ENCODE assay signal across 8 cellular contexts in genomic region chr11:76209956-76210885, GRCh38. TPM values are rescaled to one million over a fixed set of nuclear protein-coding genes. Genes with fewer than 3 reads are reported as not detected.
A peak's percentile ranks its signal among the peaks of the same experiment; 100 is the strongest.
DNase-seq lines count a peak whose midpoint lies in the region; ATAC-seq and TF ChIP-seq lines count a peak whose summit lies in the region.

No MANE protein-coding gene starts in this region.

- POLR2A ChIA-PET in A673 (lab: Charles Lee; ENCODE audit: low non-redundant PET), result interaction anchor here (0.5 to 0.6 kb wide), 2 partner anchors 35 to 238 kb away, joined by 3 to 5 read pairs; no protein-coding TSS in a partner anchor

- DNase-seq in A673 (ENCODE audit: low spot score), result peak; percentile 56
- DNase-seq in GM03348 (ENCODE audit: low spot score), result peak; percentile 78
- peak; percentile 26 for DNase-seq in brain microvascular endothelial cell
- DNase-seq in islet precursor cell, result peak; percentile 76
- DNase-seq in stimulated activated CD8-positive, alpha-beta memory T cell treated with anti-CD3 and anti-CD28 coated beads, Interleukin-4, amount 100 ng/mL, for 48 hours, result peak; percentile 37

- no peaks in the 10 kb centered on the region for H3K79me2 ChIP-seq in OCI-LY1 (ENCODE audit: insufficient read depth, low read length)

- H3K27ac ChIP-seq in A673 (ENCODE audit: low read depth, low read length, poor library complexity, severe bottlenecking) (no peak overlapping the region), OCI-LY1 (ENCODE audit: low read depth, low read length, poor library complexity, severe bottlenecking) (no peak overlapping the region), brain microvascular endothelial cell (no peak overlapping the region)

- H3K9me3 ChIP-seq in A673 (ENCODE audit: low read depth, low read length, poor library complexity, severe bottlenecking) (no peaks in the 10 kb centered on the region), OCI-LY1 (ENCODE audit: low read length) (no peaks in the 10 kb centered on the region)

- no peaks in the 10 kb centered on the region for H3K36me3 ChIP-seq in A673 (ENCODE audit: insufficient read depth, low read length, poor library complexity, severe bottlenecking)
- no peaks in the 10 kb centered on the region for H3K36me3 ChIP-seq in OCI-LY1 (ENCODE audit: insufficient read depth, low read length)
- H3K36me3 ChIP-seq in brain microvascular endothelial cell (replicated peaks), result no peaks in the 10 kb centered on the region

- no peaks in the 10 kb centered on the region for H3F3A ChIP-seq in OCI-LY1 (ENCODE audit: insufficient read depth, low read length)

- no peak for ATAC-seq in GM19328 (IDR thresholded peaks at IDR 0.05; ENCODE audit: unreplicated experiment)
- no peak for ATAC-seq in HG02938 (IDR thresholded peaks at IDR 0.05; ENCODE audit: unreplicated experiment)

- H4K20me1 ChIP-seq in OCI-LY1 (ENCODE audit: insufficient read depth, low read length), result no peaks in the 10 kb centered on the region

- H3K27me3 ChIP-seq in A673 (replicated peaks; ENCODE audit: insufficient read depth, low read depth, low read length, poor library complexity) (peaks cover 69% of the 10 kb centered on the region), OCI-LY1 (ENCODE audit: insufficient read depth, low read length) (peaks cover 19% of the 10 kb centered on the region; the same call in 1 of the 2 replicates), brain microvascular endothelial cell (replicated peaks) (peaks cover 60% of the 10 kb centered on the region)

- no peaks in the 10 kb centered on the region for H3K9me2 ChIP-seq in OCI-LY1 (ENCODE audit: low read depth, low read length)

- peak overlapping the region; percentile 56 for H3K4me3 ChIP-seq in A673 (ENCODE audit: low read depth, low read length, poor library complexity, severe bottlenecking)
- peak overlapping the region; percentile 63 for H3K4me3 ChIP-seq in OCI-LY1 (ENCODE audit: low read depth, low read length, poor library complexity, severe bottlenecking)
- peak overlapping the region; percentile 39 for H3K4me3 ChIP-seq in brain microvascular endothelial cell (ENCODE audit: low read depth, low read length)

- TF ChIP-seq CTCF in A673 (conservative IDR thresholded peaks at IDR 0.05; ENCODE audit: low read depth, low read length), result no peak
- TF ChIP-seq CTCF in OCI-LY1 (IDR thresholded peaks at IDR 0.05; ENCODE audit: low read length), result no peak
- no peak for TF ChIP-seq CTCF in brain microvascular endothelial cell (IDR thresholded peaks at IDR 0.05; ENCODE audit: low read depth, low read length, missing control alignments)

- CTCF ChIA-PET in A673 (lab: Charles Lee), result interaction anchor here (0.6 to 3.4 kb wide), 5 partner anchors 108 to 1344 kb away, joined by 3 to 40 read pairs (median 5); no protein-coding TSS in a partner anchor

- peak overlapping the region; percentile 60; the same call in 1 of the 2 replicates for H3K4me2 ChIP-seq in OCI-LY1 (ENCODE audit: low read length)

- H3K4me1 ChIP-seq in A673 (ENCODE audit: insufficient read depth, low read length, poor library complexity, severe bottlenecking) (peaks cover 33% of the 10 kb centered on the region), OCI-LY1 (ENCODE audit: insufficient read depth, low read length, severe bottlenecking) (peaks cover 35% of the 10 kb centered on the region)

- no peak overlapping the region for H3K9ac ChIP-seq in OCI-LY1 (ENCODE audit: low read length)

- H2AFZ ChIP-seq in OCI-LY1 (ENCODE audit: low read length), result no peak overlapping the region

- BruUV-seq in A673 (replicated peaks; lab: Mats Ljungman, UMichigan), result no TSS peak

- in situ Hi-C loops in brain microvascular endothelial cell (cut with HindIII; ENCODE audit: low pct_ligation_motif_present, low sequenced_read_pairs), result no loop called here

- intact Hi-C loops in A673 (cut with micrococcal nuclease; ENCODE audit: unreplicated experiment), result loop anchor here (2.0 to 5.0 kb wide), 3 partner anchors 25 to 313 kb away; no protein-coding TSS in a partner anchor

RNA-seq across cellular contexts. Expression of gene WNT11, which starts 3.9 kb away (rescaled TPM):
- total RNA-seq in A673 (2021), result 0.94 and 1.2 TPM in 2 replicates

Comparison
In these comparisons a context has a peak if more than half of its experiments do, and no peak if none do; other contexts are left out.
1. DNase-seq: peak in every context shown above with its lines; median percentile 78 in GM03348; 76 in islet precursor cell; 56 in A673; 37 in stimulated activated CD8-positive, alpha-beta memory T cell treated with anti-CD3 and anti-CD28 coated beads, Interleukin-4, amount 100 ng/mL, for 48 hours; 26 in brain microvascular endothelial cell.